In the genomic region with DNA sequence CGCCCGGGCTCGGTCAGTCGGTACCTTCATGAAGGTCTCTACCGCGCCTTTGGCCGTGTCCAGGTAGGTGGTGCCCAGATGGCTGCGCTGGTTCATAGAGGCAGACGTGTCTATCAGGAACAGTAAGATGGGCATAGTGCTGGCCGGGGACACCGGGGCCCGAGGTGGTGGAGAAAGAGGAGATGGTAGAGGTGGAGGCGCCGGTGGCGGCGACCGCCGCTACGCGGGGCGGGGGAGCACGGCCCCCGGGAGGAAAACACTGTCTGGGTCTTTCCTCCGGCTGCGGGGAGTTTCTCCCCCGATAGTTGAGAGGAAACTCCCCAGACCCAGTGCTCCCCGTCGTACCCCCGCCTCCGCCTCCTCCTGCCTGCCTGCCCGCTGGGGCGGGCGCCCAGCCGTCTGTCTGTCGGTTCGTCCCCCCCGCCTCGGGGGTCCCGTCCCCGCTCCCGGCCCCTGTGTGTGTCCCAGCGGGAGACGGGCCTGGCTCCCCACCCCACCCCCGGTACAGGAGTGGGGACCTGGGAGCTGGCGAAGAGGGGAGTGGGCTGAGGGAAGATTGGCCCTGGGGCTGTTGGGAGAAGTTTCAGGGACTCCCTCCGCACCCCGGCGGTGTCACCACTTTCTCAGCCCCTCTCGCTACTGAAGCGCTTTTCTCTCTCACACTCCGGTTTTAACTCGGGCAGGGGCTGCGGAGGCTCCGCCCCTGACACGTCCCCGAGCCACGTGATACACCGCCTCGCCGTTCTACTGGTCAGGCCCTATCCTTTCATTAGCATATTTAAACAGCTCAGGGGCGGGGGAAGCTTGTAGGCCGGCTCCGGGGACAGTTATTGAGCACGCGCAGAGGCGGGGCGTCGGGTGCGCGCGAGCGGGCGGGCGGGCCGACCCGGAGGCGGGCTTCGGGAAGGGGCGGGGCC, we compare ENCODE assay signal across 1 cellular context.
TF ChIP-seq lines count a peak whose summit lies in the region.

A gene with protein sequence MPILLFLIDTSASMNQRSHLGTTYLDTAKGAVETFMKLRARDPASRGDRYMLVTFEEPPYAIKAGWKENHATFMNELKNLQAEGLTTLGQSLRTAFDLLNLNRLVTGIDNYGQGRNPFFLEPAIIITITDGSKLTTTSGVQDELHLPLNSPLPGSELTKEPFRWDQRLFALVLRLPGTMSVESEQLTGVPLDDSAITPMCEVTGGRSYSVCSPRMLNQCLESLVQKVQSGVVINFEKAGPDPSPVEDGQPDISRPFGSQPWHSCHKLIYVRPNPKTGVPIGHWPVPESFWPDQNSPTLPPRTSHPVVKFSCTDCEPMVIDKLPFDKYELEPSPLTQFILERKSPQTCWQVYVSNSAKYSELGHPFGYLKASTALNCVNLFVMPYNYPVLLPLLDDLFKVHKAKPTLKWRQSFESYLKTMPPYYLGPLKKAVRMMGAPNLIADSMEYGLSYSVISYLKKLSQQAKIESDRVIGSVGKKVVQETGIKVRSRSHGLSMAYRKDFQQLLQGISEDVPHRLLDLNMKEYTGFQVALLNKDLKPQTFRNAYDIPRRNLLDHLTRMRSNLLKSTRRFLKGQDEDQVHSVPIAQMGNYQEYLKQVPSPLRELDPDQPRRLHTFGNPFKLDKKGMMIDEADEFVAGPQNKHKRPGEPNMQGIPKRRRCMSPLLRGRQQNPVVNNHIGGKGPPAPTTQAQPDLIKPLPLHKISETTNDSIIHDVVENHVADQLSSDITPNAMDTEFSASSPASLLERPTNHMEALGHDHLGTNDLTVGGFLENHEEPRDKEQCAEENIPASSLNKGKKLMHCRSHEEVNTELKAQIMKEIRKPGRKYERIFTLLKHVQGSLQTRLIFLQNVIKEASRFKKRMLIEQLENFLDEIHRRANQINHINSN (minus strand): TSS at position 646 of the 917 bp plus-strand sequence. CDS start 511 bp downstream, at position 135.

TF ChIP-seq in WTC11, 78 proteins besides CTCF, POLR2A, EP300 and RAD21 (continued from another document):
- TF ChIP-seq, protein P1, sequence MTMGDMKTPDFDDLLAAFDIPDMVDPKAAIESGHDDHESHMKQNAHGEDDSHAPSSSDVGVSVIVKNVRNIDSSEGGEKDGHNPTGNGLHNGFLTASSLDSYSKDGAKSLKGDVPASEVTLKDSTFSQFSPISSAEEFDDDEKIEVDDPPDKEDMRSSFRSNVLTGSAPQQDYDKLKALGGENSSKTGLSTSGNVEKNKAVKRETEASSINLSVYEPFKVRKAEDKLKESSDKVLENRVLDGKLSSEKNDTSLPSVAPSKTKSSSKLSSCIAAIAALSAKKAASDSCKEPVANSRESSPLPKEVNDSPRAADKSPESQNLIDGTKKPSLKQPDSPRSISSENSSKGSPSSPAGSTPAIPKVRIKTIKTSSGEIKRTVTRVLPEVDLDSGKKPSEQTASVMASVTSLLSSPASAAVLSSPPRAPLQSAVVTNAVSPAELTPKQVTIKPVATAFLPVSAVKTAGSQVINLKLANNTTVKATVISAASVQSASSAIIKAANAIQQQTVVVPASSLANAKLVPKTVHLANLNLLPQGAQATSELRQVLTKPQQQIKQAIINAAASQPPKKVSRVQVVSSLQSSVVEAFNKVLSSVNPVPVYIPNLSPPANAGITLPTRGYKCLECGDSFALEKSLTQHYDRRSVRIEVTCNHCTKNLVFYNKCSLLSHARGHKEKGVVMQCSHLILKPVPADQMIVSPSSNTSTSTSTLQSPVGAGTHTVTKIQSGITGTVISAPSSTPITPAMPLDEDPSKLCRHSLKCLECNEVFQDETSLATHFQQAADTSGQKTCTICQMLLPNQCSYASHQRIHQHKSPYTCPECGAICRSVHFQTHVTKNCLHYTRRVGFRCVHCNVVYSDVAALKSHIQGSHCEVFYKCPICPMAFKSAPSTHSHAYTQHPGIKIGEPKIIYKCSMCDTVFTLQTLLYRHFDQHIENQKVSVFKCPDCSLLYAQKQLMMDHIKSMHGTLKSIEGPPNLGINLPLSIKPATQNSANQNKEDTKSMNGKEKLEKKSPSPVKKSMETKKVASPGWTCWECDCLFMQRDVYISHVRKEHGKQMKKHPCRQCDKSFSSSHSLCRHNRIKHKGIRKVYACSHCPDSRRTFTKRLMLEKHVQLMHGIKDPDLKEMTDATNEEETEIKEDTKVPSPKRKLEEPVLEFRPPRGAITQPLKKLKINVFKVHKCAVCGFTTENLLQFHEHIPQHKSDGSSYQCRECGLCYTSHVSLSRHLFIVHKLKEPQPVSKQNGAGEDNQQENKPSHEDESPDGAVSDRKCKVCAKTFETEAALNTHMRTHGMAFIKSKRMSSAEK (CRISPR knock-in tag; IDR thresholded peaks at IDR 0.05; ENCODE audit: borderline replicate concordance) = no peak
- TF ChIP-seq, protein P2, sequence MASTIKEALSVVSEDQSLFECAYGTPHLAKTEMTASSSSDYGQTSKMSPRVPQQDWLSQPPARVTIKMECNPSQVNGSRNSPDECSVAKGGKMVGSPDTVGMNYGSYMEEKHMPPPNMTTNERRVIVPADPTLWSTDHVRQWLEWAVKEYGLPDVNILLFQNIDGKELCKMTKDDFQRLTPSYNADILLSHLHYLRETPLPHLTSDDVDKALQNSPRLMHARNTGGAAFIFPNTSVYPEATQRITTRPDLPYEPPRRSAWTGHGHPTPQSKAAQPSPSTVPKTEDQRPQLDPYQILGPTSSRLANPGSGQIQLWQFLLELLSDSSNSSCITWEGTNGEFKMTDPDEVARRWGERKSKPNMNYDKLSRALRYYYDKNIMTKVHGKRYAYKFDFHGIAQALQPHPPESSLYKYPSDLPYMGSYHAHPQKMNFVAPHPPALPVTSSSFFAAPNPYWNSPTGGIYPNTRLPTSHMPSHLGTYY (CRISPR knock-in tag; IDR thresholded peaks at IDR 0.05) = no peak
- TF ChIP-seq, protein P3, sequence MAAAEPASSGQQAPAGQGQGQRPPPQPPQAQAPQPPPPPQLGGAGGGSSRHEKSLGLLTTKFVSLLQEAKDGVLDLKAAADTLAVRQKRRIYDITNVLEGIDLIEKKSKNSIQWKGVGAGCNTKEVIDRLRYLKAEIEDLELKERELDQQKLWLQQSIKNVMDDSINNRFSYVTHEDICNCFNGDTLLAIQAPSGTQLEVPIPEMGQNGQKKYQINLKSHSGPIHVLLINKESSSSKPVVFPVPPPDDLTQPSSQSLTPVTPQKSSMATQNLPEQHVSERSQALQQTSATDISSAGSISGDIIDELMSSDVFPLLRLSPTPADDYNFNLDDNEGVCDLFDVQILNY (CRISPR knock-in tag; IDR thresholded peaks at IDR 0.05) = no peak
- TF ChIP-seq NR2C2 (CRISPR knock-in tag; IDR thresholded peaks at IDR 0.05) (no peak), FOXP1 (CRISPR knock-in tag; IDR thresholded peaks at IDR 0.05; ENCODE audit: borderline replicate concordance) (peak; percentile 14; the same call in 1 of the 2 replicates), ZNF263 (CRISPR knock-in tag; IDR thresholded peaks at IDR 0.05; ENCODE audit: low read depth) (no peak), KAT7 (CRISPR knock-in tag; IDR thresholded peaks at IDR 0.05; ENCODE audit: borderline replicate concordance) (no peak; the same call in 1 of the 2 replicates), ATF1 (CRISPR knock-in tag; IDR thresholded peaks at IDR 0.05) (no peak), EMX1 (CRISPR knock-in tag; IDR thresholded peaks at IDR 0.05) (0 out of 2 replicates have a peak, but pooled peaks have one; percentile 58), ZNF219 (CRISPR knock-in tag; IDR thresholded peaks at IDR 0.05; ENCODE audit: borderline replicate concordance) (no peak), ZBTB21 (CRISPR knock-in tag; IDR thresholded peaks at IDR 0.05; ENCODE audit: borderline replicate concordance) (no peak), ZNF423 (CRISPR knock-in tag; IDR thresholded peaks at IDR 0.05) (no peak), ZNF121 (CRISPR knock-in tag; IDR thresholded peaks at IDR 0.05) (no peak)
- TF ChIP-seq, protein P4, sequence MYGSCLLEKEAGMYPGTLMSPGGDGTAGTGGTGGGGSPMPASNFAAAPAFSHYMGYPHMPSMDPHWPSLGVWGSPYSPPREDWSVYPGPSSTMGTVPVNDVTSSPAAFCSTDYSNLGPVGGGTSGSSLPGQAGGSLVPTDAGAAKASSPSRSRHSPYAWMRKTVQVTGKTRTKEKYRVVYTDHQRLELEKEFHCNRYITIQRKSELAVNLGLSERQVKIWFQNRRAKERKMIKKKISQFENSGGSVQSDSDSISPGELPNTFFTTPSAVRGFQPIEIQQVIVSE (CRISPR knock-in tag; IDR thresholded peaks at IDR 0.05; ENCODE audit: borderline replicate concordance) = peak; percentile 74; the same call in 1 of the 2 replicates
- TF ChIP-seq, protein P5, sequence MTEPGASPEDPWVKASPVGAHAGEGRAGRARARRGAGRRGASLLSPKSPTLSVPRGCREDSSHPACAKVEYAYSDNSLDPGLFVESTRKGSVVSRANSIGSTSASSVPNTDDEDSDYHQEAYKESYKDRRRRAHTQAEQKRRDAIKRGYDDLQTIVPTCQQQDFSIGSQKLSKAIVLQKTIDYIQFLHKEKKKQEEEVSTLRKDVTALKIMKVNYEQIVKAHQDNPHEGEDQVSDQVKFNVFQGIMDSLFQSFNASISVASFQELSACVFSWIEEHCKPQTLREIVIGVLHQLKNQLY (CRISPR knock-in tag; IDR thresholded peaks at IDR 0.05) = no peak
- TF ChIP-seq, protein P6, sequence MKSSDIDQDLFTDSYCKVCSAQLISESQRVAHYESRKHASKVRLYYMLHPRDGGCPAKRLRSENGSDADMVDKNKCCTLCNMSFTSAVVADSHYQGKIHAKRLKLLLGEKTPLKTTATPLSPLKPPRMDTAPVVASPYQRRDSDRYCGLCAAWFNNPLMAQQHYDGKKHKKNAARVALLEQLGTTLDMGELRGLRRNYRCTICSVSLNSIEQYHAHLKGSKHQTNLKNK (CRISPR knock-in tag; IDR thresholded peaks at IDR 0.05) = peak; percentile 91
- TF ChIP-seq, protein P7, sequence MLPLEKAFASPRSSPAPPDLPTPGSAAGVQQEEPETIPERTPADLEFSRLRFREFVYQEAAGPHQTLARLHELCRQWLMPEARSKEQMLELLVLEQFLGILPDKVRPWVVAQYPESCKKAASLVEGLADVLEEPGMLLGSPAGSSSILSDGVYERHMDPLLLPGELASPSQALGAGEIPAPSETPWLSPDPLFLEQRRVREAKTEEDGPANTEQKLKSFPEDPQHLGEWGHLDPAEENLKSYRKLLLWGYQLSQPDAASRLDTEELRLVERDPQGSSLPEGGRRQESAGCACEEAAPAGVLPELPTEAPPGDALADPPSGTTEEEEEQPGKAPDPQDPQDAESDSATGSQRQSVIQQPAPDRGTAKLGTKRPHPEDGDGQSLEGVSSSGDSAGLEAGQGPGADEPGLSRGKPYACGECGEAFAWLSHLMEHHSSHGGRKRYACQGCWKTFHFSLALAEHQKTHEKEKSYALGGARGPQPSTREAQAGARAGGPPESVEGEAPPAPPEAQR (CRISPR knock-in tag; IDR thresholded peaks at IDR 0.05) = no peak
